ENCODE assay signal across 21 cellular contexts in genomic region chr7:29413511-29414178, GRCh38.
A peak's percentile ranks its signal among the peaks of the same experiment; 100 is the strongest.
DNase-seq lines count a peak whose midpoint lies in the region; ATAC-seq, FAIRE-seq and TF ChIP-seq lines count a peak whose summit lies in the region.
"Had no signal": no experiment of that assay in that cellular context is flagged by ENCODE, and none has a peak within 500 bp of the region (broad histone marks: within the 10 kb centered on the region; RNA-seq: fewer than 3 reads in every experiment).

No MANE protein-coding gene starts in this region.

- POLR2A ChIA-PET in PC-3 (lab: Charles Lee; ENCODE audit: unreplicated experiment): no interaction called here
- POLR2A ChIA-PET in HepG2 (lab: Yijun Ruan, JAX): interaction anchor here (1.4 kb wide), 1 partner anchor 70 kb away, joined by 3 read pairs; no protein-coding TSS in a partner anchor

- H2AFZ ChIP-seq in PC-3 (ENCODE audit: low read length): no peak overlapping the region
- H2AFZ ChIP-seq in HepG2 (ENCODE audit: low read length): no peak overlapping the region

- TF ChIP-seq EP300 in HepG2 (IDR thresholded peaks at IDR 0.05; ENCODE audit: low read depth in 2 of 2, low read length in 2 of 2) (no peak), HepG2 (CRISPR knock-in tag; IDR thresholded peaks at IDR 0.05; ENCODE audit: borderline replicate concordance) (no peak)

- H3K36me3 ChIP-seq in PC-3 (ENCODE audit: low read depth, low read length) (no peaks in the 10 kb centered on the region), HepG2 (replicated peaks in 1 of 2; ENCODE audit: control insufficient read depth in 1 of 2, insufficient read depth in 2 of 2, low read length in 2 of 2) (peaks cover 5 to 12% of the 10 kb centered on the region in 2 experiments; a peak in 3 of 5 replicates), gastrocnemius medialis (no peaks in the 10 kb centered on the region), WERI-Rb-1 (no peaks in the 10 kb centered on the region), kidney (ENCODE audit: control insufficient read depth in 1 of 2, insufficient read depth in 2 of 2, low read length in 2 of 2) (no peaks in the 10 kb centered on the region)

- TF ChIP-seq RAD21 in HepG2 (CRISPR knock-in tag; IDR thresholded peaks at IDR 0.05): no peak

- in situ Hi-C loops in HepG2 (cut with HindIII; ENCODE audit: extremely low pct_ligation_motif_present, low pct_unique_long_range_greater_than_20kb) (no loop called here), gastrocnemius medialis (cut with MboI; ENCODE audit: low sequenced_read_pairs in 4 of 4) (loop anchor here in 1 of 4 donors (25.0 kb wide), 1 partner anchor 226 kb away; the partner anchor contains the start of gene CHN2), GM13977 (cut with MboI; ENCODE audit: low pct_unique_long_range_greater_than_20kb, low sequenced_read_pairs, unreplicated experiment) (no loop called here)

- H3K79me2 ChIP-seq in PC-3 (ENCODE audit: low read length): no peaks in the 10 kb centered on the region
- no peaks in the 10 kb centered on the region for H3K79me2 ChIP-seq in HepG2 (ENCODE audit: insufficient read depth, low read length)

- TF ChIP-seq CTCF in PC-3 (conservative IDR thresholded peaks at IDR 0.05; ENCODE audit: low read depth, low read length) (no peak), HepG2 (CRISPR knock-in tag; IDR thresholded peaks at IDR 0.05) (no peak), gastrocnemius medialis (IDR thresholded peaks at IDR 0.05 in 4 of 5, conservative IDR thresholded peaks at IDR 0.05 in 1 of 5) (no peak), WERI-Rb-1 (IDR thresholded peaks at IDR 0.05; ENCODE audit: low read depth, low read length) (no peak), kidney (IDR thresholded peaks at IDR 0.05; ENCODE audit: borderline replicate concordance, extremely low read depth, insufficient read depth) (no peak), GM13977 (IDR thresholded peaks at IDR 0.05; ENCODE audit: extremely low read depth, insufficient read depth, missing control alignments) (no peak)

- H3K4me3 ChIP-seq in PC-3 (ENCODE audit: low read length) (no peak overlapping the region), HepG2 (replicated peaks in 1 of 3; ENCODE audit: insufficient read depth in 1 of 3, low read depth in 2 of 3, low read length in 3 of 3) (no peak overlapping the region), gastrocnemius medialis (no peak overlapping the region), WERI-Rb-1 (ENCODE audit: low read depth, low read length) (no peak overlapping the region), kidney (ENCODE audit: low read length in 2 of 2) (peak overlapping the region in 1 of 2 donors; percentile 8)

- WGBS in HepG2 (ENCODE audit: low lambda C conversion rate): 87% methylated on average over 12 of the region's 12 CpGs

- H3K27ac ChIP-seq in PC-3 (ENCODE audit: low read length): no peak overlapping the region
- H3K27ac ChIP-seq in epithelial cell of prostate: peak overlapping the region; percentile 23
- peak overlapping the region; percentile 34 for H3K27ac ChIP-seq in HepG2 (ENCODE audit: extremely low read length, insufficient read depth, low read length)
- H3K27ac ChIP-seq in gastrocnemius medialis: no peak overlapping the region
- H3K27ac ChIP-seq in WERI-Rb-1: no peak overlapping the region
- H3K27ac ChIP-seq in kidney (ENCODE audit: low read depth in 2 of 2, low read length in 2 of 2): no peak overlapping the region

- H3K4me2 ChIP-seq in PC-3 (ENCODE audit: low read length): no peak overlapping the region
- no peak overlapping the region for H3K4me2 ChIP-seq in HepG2 (ENCODE audit: low read depth, low read length)

- peaks cover 3% of the 10 kb centered on the region; the same call in 1 of the 2 replicates for H3K4me1 ChIP-seq in PC-3 (ENCODE audit: insufficient read depth, low read length)
- peaks cover 29% of the 10 kb centered on the region for H3K4me1 ChIP-seq in HepG2 (ENCODE audit: insufficient read depth, low read length)
- no peaks in the 10 kb centered on the region for H3K4me1 ChIP-seq in gastrocnemius medialis
- peaks cover 0 to 3% of the 10 kb centered on the region in 2 donors for H3K4me1 ChIP-seq in kidney (ENCODE audit: control insufficient read depth in 1 of 2, insufficient read depth in 1 of 2, low read depth in 1 of 2, low read length in 2 of 2)

- H3K9ac ChIP-seq in PC-3 (ENCODE audit: low read length): no peak overlapping the region
- H3K9ac ChIP-seq in HepG2 (ENCODE audit: insufficient read depth, low read depth, low read length): no peak overlapping the region
- H3K9ac ChIP-seq in kidney (ENCODE audit: low read length in 2 of 2): no peak overlapping the region

- TF ChIP-seq POLR2A in HepG2 (IDR thresholded peaks at IDR 0.05; ENCODE audit: insufficient read depth in 1 of 2, low read depth in 2 of 2, low read length in 2 of 2) (no peak), gastrocnemius medialis (IDR thresholded peaks at IDR 0.05) (no peak)

- intact Hi-C loops in PC-3 (cut with micrococcal nuclease): no loop called here
- intact Hi-C loops in HepG2 (cut with micrococcal nuclease; ENCODE audit: unreplicated experiment): no loop called here
- intact Hi-C loops in gastrocnemius medialis (cut with DNase I; ENCODE audit: low total_unique reads): no loop called here
- intact Hi-C loops in kidney (cut with DNase I): no loop called here

- DNase-seq in PC-3 (peak; percentile 41), epithelial cell of prostate (ENCODE audit: low read depth, low spot score) (peak; percentile 80), HepG2 (ENCODE audit: low spot score) (no peak), gastrocnemius medialis (peak in 1 of 2 donors; percentile 46), WERI-Rb-1 (no peak), SKM-1 treated with dmso at 0.1 percent for 144 hours (lab: John Stamatoyannopoulos, UW; ENCODE audit: unreplicated experiment) (no peak), kidney (no peak), GM13977 (ENCODE audit: low spot score) (no peak)
- DNase-seq: ACHN; CD4-positive, CD25-positive, alpha-beta regulatory T cell; DMS79; MV-4-11; NCI-H1417 treated with DMSO at 0.1 percent for 48 hours; NCI-H2081 treated with DMSO at 0.1 percent for 48 hours; NCI-H2227 treated with DMSO at 0.1 percent for 48 hours; NCI-H526 treated with DMSO at 0.1 percent for 48 hours; NK-92 treated with Interleukin-12 subunit alpha and Interleukin-12 subunit beta, amount 100 ng/mL, for 24 hours; Right ventricle myocardium superior had no signal

- no peaks in the 10 kb centered on the region for H3F3A ChIP-seq in PC-3 (ENCODE audit: low read length, unreplicated experiment)

- ATAC-seq in PC-3 (no peak), HepG2 (no peak), gastrocnemius medialis (peak; percentile 71 to 81)
- ATAC-seq: HCT116 had no signal

- CTCF ChIA-PET in PC-3 (lab: Charles Lee): no interaction called here
- CTCF ChIA-PET in HepG2 (lab: Yijun Ruan, JAX; ENCODE audit: low intra/inter-chr PET ratio, low total read pairs): no interaction called here

- no peaks in the 10 kb centered on the region for H3K9me2 ChIP-seq in PC-3 (replicated peaks; ENCODE audit: low read length)

- H3K27me3 ChIP-seq in PC-3 (ENCODE audit: low read length): no peaks in the 10 kb centered on the region
- H3K27me3 ChIP-seq in HepG2 (ENCODE audit: control insufficient read depth in 1 of 2, insufficient read depth in 2 of 2, low read length in 2 of 2): no peaks in the 10 kb centered on the region
- H3K27me3 ChIP-seq in gastrocnemius medialis: no peaks in the 10 kb centered on the region
- H3K27me3 ChIP-seq in WERI-Rb-1 (ENCODE audit: insufficient read depth, low read depth, severe bottlenecking): no peaks in the 10 kb centered on the region

- no peak for FAIRE-seq in HepG2 (lab: Jason Lieb, UNC)
- no peak for FAIRE-seq in kidney (lab: Jason Lieb, UNC)
- FAIRE-seq: GM12891, GM19239 had no signal

- H4K20me1 ChIP-seq in PC-3 (ENCODE audit: low read length) (no peaks in the 10 kb centered on the region), HepG2 (ENCODE audit: insufficient read depth, low read length) (no peaks in the 10 kb centered on the region)

- no peaks in the 10 kb centered on the region for H3K9me3 ChIP-seq in PC-3 (ENCODE audit: low read length)
- H3K9me3 ChIP-seq in HepG2 (ENCODE audit: low read length): no peaks in the 10 kb centered on the region
- no peaks in the 10 kb centered on the region for H3K9me3 ChIP-seq in gastrocnemius medialis
- no peaks in the 10 kb centered on the region for H3K9me3 ChIP-seq in WERI-Rb-1 (ENCODE audit: severe bottlenecking)
- H3K9me3 ChIP-seq in kidney (ENCODE audit: control insufficient read depth in 1 of 2, low read length in 2 of 2): no peaks in the 10 kb centered on the region

- BruUV-seq in PC-3 (replicated peaks; lab: Mats Ljungman, UMichigan): no TSS peak
- no TSS peak for BruUV-seq in HepG2 (replicated peaks; lab: Mats Ljungman, UMichigan)

TF ChIP-seq in HepG2, 621 proteins besides CTCF, POLR2A, EP300 and RAD21:
- TF ChIP-seq PBX2 (CRISPR knock-in tag; IDR thresholded peaks at IDR 0.05) (no peak), CEBPB (IDR thresholded peaks at IDR 0.05; ENCODE audit: borderline replicate concordance, low read depth, low read length) (peak; percentile 27; the same call in 1 of the 2 replicates)

Comparison
In these comparisons a context has a peak if more than half of its experiments do, and no peak if none do; other contexts are left out.
1. ATAC-seq: peak in gastrocnemius medialis (2 of 2); none in PC-3 (single experiment) and HepG2 (single experiment).
2. DNase-seq: peak in PC-3 (single experiment) and epithelial cell of prostate (single experiment); none in HepG2 (single experiment), WERI-Rb-1 (single experiment), SKM-1 treated with dmso at 0.1 percent for 144 hours (single experiment), kidney (single experiment) and GM13977 (single experiment).
3. H3K27ac ChIP-seq: peak in epithelial cell of prostate (single experiment) and HepG2 (single experiment); none in PC-3 (single experiment), gastrocnemius medialis (0 of 4), WERI-Rb-1 (single experiment) and kidney (0 of 2).